ENCODE assay signal across 10 cellular contexts in genomic region chr20:18058661-18059467, GRCh38. TPM values are rescaled to one million over a fixed set of nuclear protein-coding genes. Genes with fewer than 3 reads are reported as not detected.
DNase-seq lines count a peak whose midpoint lies in the region; ATAC-seq, FAIRE-seq and TF ChIP-seq lines count a peak whose summit lies in the region.
"Had no signal": no experiment of that assay in that cellular context is flagged by ENCODE, and none has a peak within 500 bp of the region (broad histone marks: within the 10 kb centered on the region; RNA-seq: fewer than 3 reads in every experiment).

No MANE protein-coding gene starts in this region.

- intact Hi-C loops in PC-9 (cut with micrococcal nuclease; ENCODE audit: unreplicated experiment) = loop anchor here (1.0 to 5.0 kb wide), 5 partner anchors 52 to 218 kb away; partner anchors contain the start of genes KAT14, PET117 and SNX5
- intact Hi-C loops in transverse colon (cut with DNase I; ENCODE audit: low total_unique reads) = no loop called here

- peak overlapping the region; percentile 98 for H3K4me2 ChIP-seq in PC-9

- H3K9me2 ChIP-seq in PC-9 (ENCODE audit: insufficient read depth) = no peaks in the 10 kb centered on the region

- no peak for TF ChIP-seq POLR2A in transverse colon (IDR thresholded peaks at IDR 0.05)
- no peak for TF ChIP-seq POLR2A in H54 (IDR thresholded peaks at IDR 0.05; ENCODE audit: low read depth, low read length)

- in situ Hi-C loops in transverse colon (cut with MboI; ENCODE audit: low pct_ligation_motif_present in 1 of 4, low pct_unique_long_range_greater_than_20kb in 1 of 4, low sequenced_read_pairs in 3 of 4) = no loop called here

- TF ChIP-seq CTCF in PC-9 (conservative IDR thresholded peaks at IDR 0.05) = no peak; the same call in 1 of the 2 replicates
- TF ChIP-seq CTCF in transverse colon (IDR thresholded peaks at IDR 0.05) = peak in 1 of 5 experiments; percentile 24

- H3K27me3 Mint-ChIP-seq in activated T-cell treated with anti-CD3 and anti-CD28 coated beads, Interleukin-2, amount 50 U/mL, for 4 hours (ENCODE audit: low read depth) = peaks cover 63% of the 10 kb centered on the region

- H3K36me3 ChIP-seq in PC-9 (ENCODE audit: low read depth) = no peaks in the 10 kb centered on the region
- H3K36me3 ChIP-seq in transverse colon = no peaks in the 10 kb centered on the region

- peak overlapping the region; percentile 55 for H3K4me3 Mint-ChIP-seq in activated T-cell treated with anti-CD3 and anti-CD28 coated beads, Interleukin-2, amount 50 U/mL, for 4 hours

- H3K27me3 ChIP-seq in PC-9 (ENCODE audit: insufficient read depth, low read depth) (no peaks in the 10 kb centered on the region), transverse colon (peaks cover 84% of the 10 kb centered on the region)

- H3K4me3 ChIP-seq in PC-9 (peak overlapping the region; percentile 95), transverse colon (peak overlapping the region in 3 of 4 donors; percentile 13 to 49 (median 19))

- DNase-seq in activated T-cell treated with anti-CD3 and anti-CD28 coated beads, Interleukin-2, amount 50 U/mL, for 4 hours = no peak
- DNase-seq in activated T-cell treated with anti-CD3 and anti-CD28 coated beads, Interleukin-2, amount 50 U/mL, for 1 hour = no peak
- DNase-seq in PC-9 = peak; percentile 81 to 90
- DNase-seq in iPS-NIHi11 (ENCODE audit: low spot score) = peak; percentile 80
- DNase-seq in transverse colon = peak; percentile 56
- no peak for DNase-seq in RKO (ENCODE audit: low spot score)
- no peak for DNase-seq in GM19239 (ENCODE audit: insufficient read length, low spot score)
- no peak for DNase-seq in H54 (ENCODE audit: insufficient read length, low spot score)
- DNase-seq: occipital lobe had no signal

- WGBS in transverse colon (ENCODE audit: low coverage in 1 of 2), 2 donors = 3% methylated on average over 4 to 40 of the region's 46 CpGs

- H3K9me3 Mint-ChIP-seq in activated T-cell treated with anti-CD3 and anti-CD28 coated beads, Interleukin-2, amount 50 U/mL, for 4 hours = no peaks in the 10 kb centered on the region

- CTCF ChIA-PET in PC-9 (lab: Charles Lee) = interaction anchor here (0.6 kb wide), 1 partner anchor 82 kb away, joined by 4 read pairs; no protein-coding TSS in a partner anchor

- H3K79me2 ChIP-seq in PC-9 (ENCODE audit: low read depth) = peaks cover 11% of the 10 kb centered on the region

- TF ChIP-seq EP300 in transverse colon (IDR thresholded peaks at IDR 0.05; ENCODE audit: low read depth) = no peak

- H3K4me1 Mint-ChIP-seq in activated T-cell treated with anti-CD3 and anti-CD28 coated beads, Interleukin-2, amount 50 U/mL, for 4 hours (ENCODE audit: low read depth) = peaks cover 10% of the 10 kb centered on the region

- no peaks in the 10 kb centered on the region for H3K36me3 Mint-ChIP-seq in activated T-cell treated with anti-CD3 and anti-CD28 coated beads, Interleukin-2, amount 50 U/mL, for 4 hours (ENCODE audit: insufficient read depth)

- no TSS peak for BruUV-seq in PC-9 (replicated peaks; lab: Mats Ljungman, UMichigan)

- no peaks in the 10 kb centered on the region for H4K20me1 ChIP-seq in PC-9 (ENCODE audit: insufficient read depth)

- FAIRE-seq in GM19239 (lab: Jason Lieb, UNC) (no peak), H54 (lab: Jason Lieb, UNC) (no peak)

- H3K4me1 ChIP-seq in PC-9 (replicated peaks; ENCODE audit: insufficient read depth) (peaks cover 43% of the 10 kb centered on the region), transverse colon (peaks cover 5 to 48% (median 39%) of the 10 kb centered on the region in 4 donors)

- POLR2A ChIA-PET in PC-9 (lab: Charles Lee; ENCODE audit: unreplicated experiment) = interaction anchor here (0.6 to 1.3 kb wide), 3 partner anchors 167 to 1714 kb away, joined by 3 to 17 read pairs (median 3); no protein-coding TSS in a partner anchor

- peak overlapping the region; percentile 68 for H2AFZ ChIP-seq in PC-9

- H3K9me3 ChIP-seq in PC-9 (ENCODE audit: insufficient read depth, low read depth) (no peaks in the 10 kb centered on the region), transverse colon (no peaks in the 10 kb centered on the region)

- ATAC-seq in activated T-cell treated with anti-CD3 and anti-CD28 coated beads, Interleukin-2, amount 50 U/mL, for 4 hours = no peak

- H3K27ac ChIP-seq in PC-9 = peak overlapping the region; percentile 54
- peak overlapping the region; percentile 55 to 96 (median 91) for H3K27ac ChIP-seq in transverse colon
- H3K27ac ChIP-seq: HL-60 had no signal

- peaks cover 37% of the 10 kb centered on the region for H3F3A ChIP-seq in PC-9 (ENCODE audit: insufficient read depth, low read depth)

RNA-seq across cellular contexts. Expression of gene OVOL2, which starts 1.1 kb away (rescaled TPM):
- not detected for total RNA-seq in activated T-cell treated with anti-CD3 and anti-CD28 coated beads, Interleukin-2, amount 50 U/mL, for 4 hours
- total RNA-seq in PC-9 (2021) (15.3 and 20.7 TPM in 2 replicates), transverse colon (10 to 100 TPM; 28.4 to 87.6 (median 48.3) TPM)

Comparison
In these comparisons a context has a peak if more than half of its experiments do, and no peak if none do; other contexts are left out.
1. DNase-seq: peak in PC-9 (2 of 2), iPS-NIHi11 (single experiment) and transverse colon (single experiment); none in activated T-cell treated with anti-CD3 and anti-CD28 coated beads, Interleukin-2, amount 50 U/mL, for 4 hours (single experiment), activated T-cell treated with anti-CD3 and anti-CD28 coated beads, Interleukin-2, amount 50 U/mL, for 1 hour (single experiment), RKO (single experiment), GM19239 (single experiment) and H54 (single experiment).
2. RNA of gene OVOL2, which starts 1.1 kb away (total RNA-seq): 28.4 to 87.6 TPM in transverse colon and 15.3 to 20.7 TPM in PC-9; not detected in activated T-cell treated with anti-CD3 and anti-CD28 coated beads, Interleukin-2, amount 50 U/mL, for 4 hours; every median in the first group is over 10 times any median in the second.